ENCODE assay signal across 21 cellular contexts in genomic region chr10:66326876-66327275, GRCh38.
A peak's percentile ranks its signal among the peaks of the same experiment; 100 is the strongest.
DNase-seq lines count a peak whose midpoint lies in the region; ATAC-seq, FAIRE-seq and TF ChIP-seq lines count a peak whose summit lies in the region.
"Had no signal": no experiment of that assay in that cellular context is flagged by ENCODE, and none has a peak within 500 bp of the region (broad histone marks: within the 10 kb centered on the region; RNA-seq: fewer than 3 reads in every experiment).

No MANE protein-coding gene starts in this region.

- no peak for FAIRE-seq in pancreas (lab: Jason Lieb, UNC)
- FAIRE-seq: A204.1, G401.6, GM12892, H54 had no signal

- H3K27ac ChIP-seq in right atrium auricular region = peak overlapping the region in 1 of 2 donors; percentile 44
- peak overlapping the region in 10 of 12 donors; percentile 1 to 66 (median 24) for H3K27ac ChIP-seq in heart left ventricle
- no peak overlapping the region for H3K27ac ChIP-seq in pancreas
- H3K27ac ChIP-seq: 22Rv1; BLaER1 treated with 17β-estradiol and CSF1 and Interleukin-3, amounts not matched to agents 10 nM and 100 nM had no signal

- no peaks in the 10 kb centered on the region for H3K27me3 ChIP-seq in right atrium auricular region
- no peaks in the 10 kb centered on the region for H3K27me3 ChIP-seq in heart left ventricle
- no peaks in the 10 kb centered on the region for H3K27me3 ChIP-seq in pancreas
- H3K27me3 ChIP-seq: BLaER1 treated with 17β-estradiol and CSF1 and Interleukin-3, amounts not matched to agents 10 nM and 100 nM had no signal

- no peak for DNase-seq in Right ventricle myocardium inferior (ENCODE audit: missing footprints)
- no peak for DNase-seq in right atrium auricular region (ENCODE audit: low spot score)
- DNase-seq in heart left ventricle = no peak
- DNase-seq in cardiac septum (ENCODE audit: low spot score) = no peak
- DNase-seq in left ventricle myocardium superior = no peak
- no peak for DNase-seq in G401 (ENCODE audit: low spot score)
- DNase-seq in HEK293T (ENCODE audit: extremely low spot score) = no peak
- DNase-seq in pancreas = no peak
- DNase-seq: Calu3; CD4-positive, alpha-beta T cell; COR-L47; DMS53; DMS79 treated with DMSO at 0.1 percent for 48 hours; GOT3 had no signal

- in situ Hi-C loops in G401 (cut with HindIII; ENCODE audit: low sequenced_read_pairs) = no loop called here

- TF ChIP-seq CTCF in right atrium auricular region (IDR thresholded peaks at IDR 0.05) (no peak), heart left ventricle (IDR thresholded peaks at IDR 0.05) (no peak), pancreas (IDR thresholded peaks at IDR 0.05) (no peak)

- TF ChIP-seq POLR2A in heart left ventricle (IDR thresholded peaks at IDR 0.05) = no peak

- 27 to 28% (median 28%) methylated on average over 1 of the region's 1 CpG for WGBS in heart left ventricle, 4 donors
- WGBS in pancreas, 2 donors = 92 to 93% methylated on average over 1 of the region's 1 CpG

- POLR2A ChIA-PET in HEK293T (lab: Yijun Ruan, JAX) = no interaction called here

- CTCF ChIA-PET in HEK293T (lab: Yijun Ruan, JAX) = no interaction called here

- H3K4me1 ChIP-seq in right atrium auricular region (peaks cover 0 to 13% of the 10 kb centered on the region in 2 donors), heart left ventricle (peaks cover 0 to 19% (median 4%) of the 10 kb centered on the region in 12 donors), pancreas (no peaks in the 10 kb centered on the region)
- H3K4me1 ChIP-seq: HAP-1 had no signal

- no peaks in the 10 kb centered on the region for H3K36me3 ChIP-seq in right atrium auricular region
- no peaks in the 10 kb centered on the region for H3K36me3 ChIP-seq in heart left ventricle
- no peaks in the 10 kb centered on the region for H3K36me3 ChIP-seq in pancreas
- H3K36me3 ChIP-seq: BLaER1 treated with 17β-estradiol and CSF1 and Interleukin-3, amounts not matched to agents 10 nM and 100 nM; HAP-1 had no signal

- ATAC-seq in Right ventricle myocardium inferior = peak; percentile 46
- ATAC-seq in heart left ventricle = peak in 2 of 4 donors; percentile 61 to 67
- peak; percentile 61 for ATAC-seq in left ventricle myocardium superior
- ATAC-seq in pancreas = no peak

- intact Hi-C loops in Right ventricle myocardium inferior (cut with DNase I) (no loop called here), heart left ventricle (cut with DNase I) (loop anchor here in 1 of 10 donors (10.0 kb wide), 1 partner anchor 298 kb away; no protein-coding TSS in a partner anchor), cardiac septum (cut with DNase I) (no loop called here), left ventricle myocardium superior (cut with micrococcal nuclease) (no loop called here), pancreas (cut with DNase I) (no loop called here)

- no peak overlapping the region for H3K4me3 ChIP-seq in right atrium auricular region
- no peak overlapping the region for H3K4me3 ChIP-seq in heart left ventricle
- no peak overlapping the region for H3K4me3 ChIP-seq in pancreas
- H3K4me3 ChIP-seq: BLaER1 treated with 17β-estradiol and CSF1 and Interleukin-3, amounts not matched to agents 10 nM and 100 nM; HAP-1 had no signal

- H3K9me3 ChIP-seq in right atrium auricular region (no peaks in the 10 kb centered on the region), heart left ventricle (peaks cover 0 to 2% (median 0%) of the 10 kb centered on the region in 12 donors), pancreas (no peaks in the 10 kb centered on the region)
- H3K9me3 ChIP-seq: BLaER1 treated with 17β-estradiol and CSF1 and Interleukin-3, amounts not matched to agents 10 nM and 100 nM; HAP-1 had no signal

TF ChIP-seq in HEK293T, 16 proteins besides CTCF, POLR2A, EP300 and RAD21:
- TF ChIP-seq SUZ12 (IDR thresholded peaks at IDR 0.05) (no peak), TARDBP (IDR thresholded peaks at IDR 0.05) (no peak)

Comparison
In these comparisons a context has a peak if more than half of its experiments do, and no peak if none do; other contexts are left out.
1. ATAC-seq: peak in Right ventricle myocardium inferior (single experiment) and left ventricle myocardium superior (single experiment); none in pancreas (0 of 4).
2. H3K27ac ChIP-seq: peak in heart left ventricle (10 of 12); none in pancreas (0 of 4).